ENCODE assay signal across 8 cellular contexts in the genomic region with DNA sequence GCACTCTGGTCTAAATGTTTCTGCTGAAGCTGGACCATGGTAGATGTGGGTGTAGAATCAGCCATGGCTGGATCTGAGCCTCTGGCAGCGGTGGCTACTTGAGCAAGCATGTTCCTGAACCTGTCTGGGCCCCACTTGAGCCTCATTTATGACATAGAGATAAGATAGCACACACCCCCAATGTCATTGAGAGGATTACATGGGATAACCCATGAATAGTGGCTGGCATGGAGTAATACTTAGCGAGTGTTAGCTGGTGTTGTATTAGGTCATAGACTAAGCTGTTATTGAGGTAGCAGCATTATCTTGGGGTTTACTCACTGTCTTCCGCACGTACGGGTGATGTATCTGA. TPM values are rescaled to one million over a fixed set of nuclear protein-coding genes. Genes with fewer than 3 reads are reported as not detected.
DNase-seq lines count a peak whose midpoint lies in the region; ATAC-seq and TF ChIP-seq lines count a peak whose summit lies in the region.
"Not testable (repeated sequence)": the region's sequence is repeated elsewhere in the genome, so short reads cannot be mapped to it uniquely, and the experiment has no call there.

No MANE protein-coding gene starts in this region.

- not testable (repeated sequence) for H4K20me1 ChIP-seq in IMR-90 (ENCODE audit: insufficient read depth, low read length)

- BruUV-seq in IMR-90 (replicated peaks; lab: Mats Ljungman, UMichigan): not testable (repeated sequence)

- peaks cover 23 to 59% of the 10 kb centered on the region in 2 experiments for H3K79me1 ChIP-seq in IMR-90 (ENCODE audit: low read depth in 1 of 2, low read length in 2 of 2)

- not testable (repeated sequence) for TF ChIP-seq CTCF in CD14-positive monocyte (IDR thresholded peaks at IDR 0.05); IMR-90 (conservative IDR thresholded peaks at IDR 0.05; ENCODE audit: low read depth, low read length); left ventricle myocardium inferior (IDR thresholded peaks at IDR 0.05; ENCODE audit: borderline replicate concordance); psoas muscle (IDR thresholded peaks at IDR 0.05)

- H3K23ac ChIP-seq in IMR-90 (ENCODE audit: low read depth, low read length): peak overlapping the region; percentile 94; the same call in 1 of the 2 replicates

- DNase-seq in CD14-positive monocyte (ENCODE audit: low spot score); IMR-90; activated CD4-positive, alpha-beta T cell treated with anti-CD3 and anti-CD28 coated beads, Interleukin-2, amount 10 ng/mL, durations not matched to agents 24 days and 14 days; activated naive CD8-positive, alpha-beta T cell treated with anti-CD3 and anti-CD28 coated beads for 36 hours; left ventricle myocardium inferior; psoas muscle: not testable (repeated sequence)

- not testable (repeated sequence) for H2AK9ac ChIP-seq in IMR-90 (replicated peaks; ENCODE audit: low read depth, low read length, poor library complexity)

- no CpG with 5 or more reads among the region's 5 CpGs for WGBS in IMR-90 (ENCODE audit: extremely low coverage in 2 of 2, insufficient read length in 1 of 2), 2 experiments
- 90 to 100% (median 92%) methylated on average over 1 of the region's 5 CpGs for WGBS in psoas muscle, 3 donors

- dilution Hi-C loops in IMR-90 (cut with HindIII; ENCODE audit: low sequenced_read_pairs, unreplicated experiment): not testable (repeated sequence)

- peak overlapping the region in 1 of 2 experiments; percentile 91; a peak in 1 of 4 replicates for H4K8ac ChIP-seq in IMR-90 (ENCODE audit: low read depth in 2 of 2, low read length in 2 of 2)

- H3K27ac Mint-ChIP-seq in CD14-positive monocyte: peak overlapping the region; percentile 76 to 96 (median 86)
- H3K27ac Mint-ChIP-seq in activated CD4-positive, alpha-beta T cell treated with anti-CD3 and anti-CD28 coated beads, Interleukin-2, amount 10 ng/mL, durations not matched to agents 24 days and 14 days: peak overlapping the region; percentile 66
- peak overlapping the region; percentile 45 for H3K27ac Mint-ChIP-seq in activated naive CD8-positive, alpha-beta T cell treated with anti-CD3 and anti-CD28 coated beads for 36 hours

- H3K4me3 Mint-ChIP-seq in CD14-positive monocyte; activated CD4-positive, alpha-beta T cell treated with anti-CD3 and anti-CD28 coated beads, Interleukin-2, amount 10 ng/mL, durations not matched to agents 24 days and 14 days; activated naive CD8-positive, alpha-beta T cell treated with anti-CD3 and anti-CD28 coated beads for 36 hours: not testable (repeated sequence)

- 0 out of 3 replicates have a peak overlapping the region, but pooled peaks have one; percentile 34 for H2BK15ac ChIP-seq in IMR-90 (ENCODE audit: low read depth, low read length)

- POLR2A ChIA-PET in IMR-90 (lab: Charles Lee; ENCODE audit: unreplicated experiment): not testable (repeated sequence)

- TF ChIP-seq RAD21 in IMR-90 (IDR thresholded peaks at IDR 0.05; ENCODE audit: low read length): not testable (repeated sequence)

- peaks cover 22% of the 10 kb centered on the region for H3K9me1 ChIP-seq in IMR-90 (ENCODE audit: insufficient read depth, low read length)

- H2BK20ac ChIP-seq in IMR-90 (ENCODE audit: low read depth, low read length): peak overlapping the region; percentile 77; the same call in 1 of the 2 replicates

- peak overlapping the region; percentile 87 for H4K91ac ChIP-seq in IMR-90 (ENCODE audit: insufficient read depth, low read depth, low read length)

- CTCF ChIA-PET in IMR-90 (lab: Yijun Ruan, JAX): not testable (repeated sequence)

- H2BK120ac ChIP-seq in IMR-90 (ENCODE audit: low read depth, low read length): peak overlapping the region; percentile 88; the same call in 1 of the 2 replicates

- in situ Hi-C loops in IMR-90 (cut with MboI; ENCODE audit: low sequenced_read_pairs): not testable (repeated sequence)

- H2BK5ac ChIP-seq in IMR-90 (ENCODE audit: low read depth, low read length, poor library complexity, severe bottlenecking): peak overlapping the region; percentile 85

- H3K36me3 Mint-ChIP-seq in CD14-positive monocyte: peaks cover 64 to 67% of the 10 kb centered on the region in 2 donors
- peaks cover 53% of the 10 kb centered on the region for H3K36me3 Mint-ChIP-seq in activated CD4-positive, alpha-beta T cell treated with anti-CD3 and anti-CD28 coated beads, Interleukin-2, amount 10 ng/mL, durations not matched to agents 24 days and 14 days (ENCODE audit: low read depth)
- peaks cover 15% of the 10 kb centered on the region for H3K36me3 Mint-ChIP-seq in activated naive CD8-positive, alpha-beta T cell treated with anti-CD3 and anti-CD28 coated beads for 36 hours

- H3K4ac ChIP-seq in IMR-90 (ENCODE audit: low read depth, low read length): peak overlapping the region; percentile 88

- H3K14ac ChIP-seq in IMR-90 (replicated peaks; ENCODE audit: low read depth, low read length): peak overlapping the region; percentile 90

- peaks cover 29 to 60% (median 33%) of the 10 kb centered on the region in 3 donors for H3K27me3 Mint-ChIP-seq in CD14-positive monocyte (ENCODE audit: low read depth in 3 of 3)
- H3K27me3 Mint-ChIP-seq in activated CD4-positive, alpha-beta T cell treated with anti-CD3 and anti-CD28 coated beads, Interleukin-2, amount 10 ng/mL, durations not matched to agents 24 days and 14 days; activated naive CD8-positive, alpha-beta T cell treated with anti-CD3 and anti-CD28 coated beads for 36 hours: not testable (repeated sequence)

- not testable (repeated sequence) for ATAC-seq in IMR-90 (ENCODE audit: low read depth)
- peak in 3 of 4 donors; percentile 46 to 55 (median 54) for ATAC-seq in psoas muscle

- TF ChIP-seq POLR2A in IMR-90 (IDR thresholded peaks at IDR 0.05; ENCODE audit: low read depth, low read length): not testable (repeated sequence)

- H3K9ac ChIP-seq in IMR-90 (ENCODE audit: low read depth, low read length): not testable (repeated sequence)

- 0 out of 2 replicates have a peak overlapping the region, but pooled peaks have one; percentile 1 for H3K18ac ChIP-seq in IMR-90 (ENCODE audit: low read depth, low read length)

- H3K9me3 Mint-ChIP-seq in CD14-positive monocyte: peaks cover 0 to 11% (median 2%) of the 10 kb centered on the region in 7 donors
- H3K9me3 Mint-ChIP-seq in activated CD4-positive, alpha-beta T cell treated with anti-CD3 and anti-CD28 coated beads, Interleukin-2, amount 10 ng/mL, durations not matched to agents 24 days and 14 days; activated naive CD8-positive, alpha-beta T cell treated with anti-CD3 and anti-CD28 coated beads for 36 hours: not testable (repeated sequence)

- H3K27ac ChIP-seq in IMR-90 (ENCODE audit: insufficient read depth, low read length): peak overlapping the region; percentile 20
- peak overlapping the region; percentile 65 for H3K27ac ChIP-seq in cingulate gyrus (ENCODE audit: low read depth, low read length)
- H3K27ac ChIP-seq in left ventricle myocardium inferior (replicated peaks): peak overlapping the region; percentile 40
- H3K27ac ChIP-seq in psoas muscle: not testable (repeated sequence)
- H3K27ac ChIP-seq in temporal lobe (ENCODE audit: low read depth, low read length): peak overlapping the region; percentile 51

- not testable (repeated sequence) for H3K4me1 ChIP-seq in IMR-90 (ENCODE audit: control insufficient read depth, insufficient read depth, low read length); left ventricle myocardium inferior; psoas muscle

- peak overlapping the region; percentile 4; the same call in 1 of the 2 replicates for H3K4me2 ChIP-seq in IMR-90 (ENCODE audit: low read depth, low read length)

- H3K36me3 ChIP-seq in IMR-90 (ENCODE audit: control insufficient read depth, insufficient read depth, low read length) (peaks cover 41% of the 10 kb centered on the region), left ventricle myocardium inferior (peaks cover 71% of the 10 kb centered on the region), psoas muscle (ENCODE audit: insufficient read depth in 1 of 2, low read depth in 1 of 2) (peaks cover 8 to 69% of the 10 kb centered on the region in 2 donors)

- intact Hi-C loops in CD14-positive monocyte (cut with micrococcal nuclease); IMR-90 (cut with micrococcal nuclease); activated CD4-positive, alpha-beta T cell treated with anti-CD3 and anti-CD28 coated beads, Interleukin-2, amount 10 ng/mL, durations not matched to agents 24 days and 14 days (cut with micrococcal nuclease); left ventricle myocardium inferior (cut with micrococcal nuclease); psoas muscle (cut with DNase I): not testable (repeated sequence)

- H3K9me3 ChIP-seq in IMR-90 (ENCODE audit: control insufficient read depth, insufficient read depth, low read length); left ventricle myocardium inferior (replicated peaks); psoas muscle: not testable (repeated sequence)

- H3K27me3 ChIP-seq in IMR-90 (ENCODE audit: control insufficient read depth, insufficient read depth, low read length); left ventricle myocardium inferior (ENCODE audit: low read depth); psoas muscle (ENCODE audit: insufficient read depth in 3 of 3, low read length in 2 of 3): not testable (repeated sequence)

- not testable (repeated sequence) for H4K5ac ChIP-seq in IMR-90 (ENCODE audit: low read depth, low read length)

- peaks cover 19% of the 10 kb centered on the region for H3K4me1 Mint-ChIP-seq in CD14-positive monocyte
- H3K4me1 Mint-ChIP-seq in activated CD4-positive, alpha-beta T cell treated with anti-CD3 and anti-CD28 coated beads, Interleukin-2, amount 10 ng/mL, durations not matched to agents 24 days and 14 days: peaks cover 24% of the 10 kb centered on the region
- H3K4me1 Mint-ChIP-seq in activated naive CD8-positive, alpha-beta T cell treated with anti-CD3 and anti-CD28 coated beads for 36 hours: peaks cover 12% of the 10 kb centered on the region

- peak overlapping the region; percentile 70 for H2AFZ ChIP-seq in IMR-90 (replicated peaks; ENCODE audit: low read length, poor library complexity)

- not testable (repeated sequence) for H3K4me3 ChIP-seq in IMR-90 (ENCODE audit: insufficient read depth, low read depth, low read length); left ventricle myocardium inferior; psoas muscle

- H3K56ac ChIP-seq in IMR-90 (ENCODE audit: extremely low read depth, insufficient read depth, low read length): not testable (repeated sequence)

- peak overlapping the region; percentile 85 for H2AK5ac ChIP-seq in IMR-90 (ENCODE audit: low read depth, low read length)

RNA-seq across cellular contexts. Expression of a gene that starts 7.5 kb away (rescaled TPM):
- polyA plus RNA-seq in CD14-positive monocyte: 1 to 10 TPM; 1.8 to 2.7 TPM
- 6.1 TPM in 2 replicates for total RNA-seq in IMR-90 (2012; rRNA removed)
- polyA plus RNA-seq in IMR-90 (2012; rRNA removed): 11.3 and 12.8 TPM in 2 replicates
- 8.9 and 12.4 TPM in 2 replicates for polyA plus RNA-seq in IMR-90 (2012; cell fraction: cytosol; rRNA removed)
- polyA plus RNA-seq in IMR-90 (2012; cell fraction: nucleus; rRNA removed; ENCODE audit: low replicate concordance): 40.0 and 52.6 TPM in 2 replicates
- 8.9 and 9.2 TPM in 2 replicates for total RNA-seq in activated CD4-positive, alpha-beta T cell treated with anti-CD3 and anti-CD28 coated beads, Interleukin-2, amount 10 ng/mL, durations not matched to agents 24 days and 14 days
- total RNA-seq in activated naive CD8-positive, alpha-beta T cell treated with anti-CD3 and anti-CD28 coated beads for 36 hours: 1 to 10 TPM; 3.5 to 4.3 TPM
- total RNA-seq in left ventricle myocardium inferior: 10.8 TPM
- 1 to 10 TPM; 2.6 to 7.8 (median 4.0) TPM for total RNA-seq in psoas muscle
- 1 to 10 TPM; 2.2 to 9.8 (median 8.4) TPM for polyA plus RNA-seq in psoas muscle
- 39.1 TPM for total RNA-seq in temporal lobe
